1 cellular context compared by ENCODE assay signal in genomic region chr2:16546128-16546754, GRCh38.
TF ChIP-seq lines count a peak whose summit lies in the region.

No MANE protein-coding gene starts in this region.

TF ChIP-seq in HepG2, 621 proteins besides CTCF, POLR2A, EP300 and RAD21 (continued from another document and continues in another):
- TF ChIP-seq ZBTB43 (CRISPR knock-in tag; conservative IDR thresholded peaks at IDR 0.05): peak; percentile 78
- peak; percentile 83 to 99 for TF ChIP-seq REST (IDR thresholded peaks at IDR 0.05; ENCODE audit: borderline replicate concordance in 1 of 2, low read depth in 1 of 2, low read length in 2 of 2)
- TF ChIP-seq MIER2 (CRISPR knock-in tag; IDR thresholded peaks at IDR 0.05): peak; percentile 99
- no peak for TF ChIP-seq ZBTB4 (CRISPR knock-in tag; IDR thresholded peaks at IDR 0.05; ENCODE audit: borderline replicate concordance)
- no peak for TF ChIP-seq BRF2 (CRISPR knock-in tag; IDR thresholded peaks at IDR 0.05)
- TF ChIP-seq KDM5A (IDR thresholded peaks at IDR 0.05; ENCODE audit: borderline replicate concordance, low read length): no peak
- 0 out of 2 replicates have a peak, but pooled peaks have one; percentile 53 for TF ChIP-seq ZNF773 (CRISPR knock-in tag; IDR thresholded peaks at IDR 0.05; ENCODE audit: borderline replicate concordance)
- no peak for TF ChIP-seq ZNF280B (CRISPR knock-in tag; IDR thresholded peaks at IDR 0.05; ENCODE audit: borderline replicate concordance)
- TF ChIP-seq ZNF101 (CRISPR knock-in tag; IDR thresholded peaks at IDR 0.05; ENCODE audit: borderline replicate concordance, low read depth): no peak
- TF ChIP-seq NFAT5 (CRISPR knock-in tag; IDR thresholded peaks at IDR 0.05): no peak
- TF ChIP-seq DBP (CRISPR knock-in tag; IDR thresholded peaks at IDR 0.05; ENCODE audit: not compliant biosample characterization): peak; percentile 31
- TF ChIP-seq REPIN1 (CRISPR knock-in tag; IDR thresholded peaks at IDR 0.05; ENCODE audit: borderline replicate concordance, low read depth): 0 out of 2 replicates have a peak, but pooled peaks have one; percentile 53
- no peak for TF ChIP-seq PAWR (CRISPR knock-in tag; IDR thresholded peaks at IDR 0.05; ENCODE audit: borderline replicate concordance)
- TF ChIP-seq ELF3 (CRISPR knock-in tag; IDR thresholded peaks at IDR 0.05): peak; percentile 76
- no peak for TF ChIP-seq ZNF780A (CRISPR knock-in tag; IDR thresholded peaks at IDR 0.05)
- TF ChIP-seq HOXA3 (CRISPR knock-in tag; IDR thresholded peaks at IDR 0.05): no peak
- no peak for TF ChIP-seq ATAD3A (CRISPR knock-in tag; IDR thresholded peaks at IDR 0.05)
- peak; percentile 91 for TF ChIP-seq ERF (CRISPR knock-in tag; IDR thresholded peaks at IDR 0.05)
- TF ChIP-seq ZNF232 (CRISPR knock-in tag; IDR thresholded peaks at IDR 0.05; ENCODE audit: borderline replicate concordance): peak; percentile 85; the same call in 1 of the 2 replicates
- peak; percentile 45; the same call in 1 of the 2 replicates for TF ChIP-seq ZNF264 (CRISPR knock-in tag; IDR thresholded peaks at IDR 0.05)
- TF ChIP-seq FOXA3 (CRISPR knock-in tag; IDR thresholded peaks at IDR 0.05): no peak
- no peak for TF ChIP-seq ZNF569 (CRISPR knock-in tag; IDR thresholded peaks at IDR 0.05; ENCODE audit: borderline replicate concordance)
- no peak for TF ChIP-seq NR2F6 (IDR thresholded peaks at IDR 0.05)
- peak; percentile 12; the same call in 1 of the 2 replicates for TF ChIP-seq NR2F6 (CRISPR knock-in tag; IDR thresholded peaks at IDR 0.05)
- 0 out of 2 replicates have a peak, but pooled peaks have one; percentile 28 for TF ChIP-seq ZBTB49 (CRISPR knock-in tag; IDR thresholded peaks at IDR 0.05; ENCODE audit: borderline replicate concordance)
- TF ChIP-seq NCOA2 (CRISPR knock-in tag; IDR thresholded peaks at IDR 0.05): 0 out of 2 replicates have a peak, but pooled peaks have one; percentile 20
- no peak for TF ChIP-seq JDP2 (CRISPR knock-in tag; IDR thresholded peaks at IDR 0.05; ENCODE audit: borderline replicate concordance)
- no peak for TF ChIP-seq ZNF501 (CRISPR knock-in tag; IDR thresholded peaks at IDR 0.05)
- TF ChIP-seq ARID5B (CRISPR knock-in tag; IDR thresholded peaks at IDR 0.05): peak; percentile 24; the same call in 1 of the 2 replicates
- TF ChIP-seq KLF12 (CRISPR knock-in tag; IDR thresholded peaks at IDR 0.05; ENCODE audit: borderline replicate concordance): no peak
- no peak for TF ChIP-seq ZBTB8A (CRISPR knock-in tag; IDR thresholded peaks at IDR 0.05; ENCODE audit: borderline replicate concordance, low read depth)
